Comparison of ENCODE assay signal across 8 cellular contexts in genomic region chr22:45997077-45997774, GRCh38. TPM values are rescaled to one million over a fixed set of nuclear protein-coding genes. Genes with fewer than 3 reads are reported as not detected.
DNase-seq lines count a peak whose midpoint lies in the region; ATAC-seq and TF ChIP-seq lines count a peak whose summit lies in the region.

No MANE protein-coding gene starts in this region.

- H3K36me3 Mint-ChIP-seq in glutamatergic neuron (ENCODE audit: unreplicated experiment), result no peaks in the 10 kb centered on the region

- DNase-seq in Caki2 (ENCODE audit: low read depth) (peak; percentile 65), NCI-H1694 (lab: John Stamatoyannopoulos, UW) (peak; percentile 64), amniotic stem cell (lab: John Stamatoyannopoulos, UW) (peak; percentile 38), left ventricle myocardium superior (peak; percentile 96), psoas muscle (peak; percentile 91 to 96), glutamatergic neuron (no peak)
- no peak for DNase-seq in activated CD4-positive, CD25-positive, alpha-beta regulatory T cell (lab: John Stamatoyannopoulos, UW)

- no peaks in the 10 kb centered on the region for H3K27me3 ChIP-seq in psoas muscle (ENCODE audit: insufficient read depth in 3 of 3, low read length in 2 of 3)

- no peaks in the 10 kb centered on the region for H3K36me3 ChIP-seq in psoas muscle (ENCODE audit: insufficient read depth in 1 of 2, low read depth in 1 of 2)

- no peaks in the 10 kb centered on the region for H3K4me1 Mint-ChIP-seq in glutamatergic neuron (ENCODE audit: low read depth, unreplicated experiment)

- no peak overlapping the region for H3K4me3 Mint-ChIP-seq in glutamatergic neuron (ENCODE audit: unreplicated experiment)

- H3K27ac Mint-ChIP-seq in glutamatergic neuron (ENCODE audit: unreplicated experiment), result no peak overlapping the region

- in situ Hi-C loops in Caki2 (cut with HindIII; ENCODE audit: low pct_unique_long_range_greater_than_20kb, low sequenced_read_pairs), result no loop called here

- TF ChIP-seq CTCF in psoas muscle (IDR thresholded peaks at IDR 0.05) (no peak), glutamatergic neuron (IDR thresholded peaks at IDR 0.05; ENCODE audit: partially characterized antibody, unreplicated experiment) (no peak)

- ATAC-seq in left ventricle myocardium superior, result peak; percentile 87
- peak; percentile 70 to 83 (median 80) for ATAC-seq in psoas muscle
- ATAC-seq in GM18858 (IDR thresholded peaks at IDR 0.05; ENCODE audit: unreplicated experiment), result no peak

- H3K4me3 ChIP-seq in psoas muscle, result peak overlapping the region; percentile 7

- peak overlapping the region; percentile 59 for H3K27ac ChIP-seq in psoas muscle

- H3K27me3 Mint-ChIP-seq in glutamatergic neuron (ENCODE audit: unreplicated experiment), result peaks cover 12% of the 10 kb centered on the region

- intact Hi-C loops in left ventricle myocardium superior (cut with micrococcal nuclease), result loop anchor here (10.0 kb wide), 1 partner anchor 318 kb away; no protein-coding TSS in a partner anchor
- intact Hi-C loops in psoas muscle (cut with DNase I), result loop anchor here in 1 of 2 donors (5.0 to 10.0 kb wide), 2 partner anchors 315 to 548 kb away; no protein-coding TSS in a partner anchor

- H3K9me3 ChIP-seq in psoas muscle, result no peaks in the 10 kb centered on the region

- WGBS in psoas muscle, 3 donors, result 5 to 9% (median 7%) methylated on average over 14 to 16 of the region's 16 CpGs

- H3K4me1 ChIP-seq in psoas muscle, result peaks cover 39% of the 10 kb centered on the region

- H3K9me3 Mint-ChIP-seq in glutamatergic neuron (ENCODE audit: unreplicated experiment), result peaks cover 2% of the 10 kb centered on the region

RNA-seq across cellular contexts. Expression of gene WNT7B, which starts 20.3 kb away (rescaled TPM):
- 89.1 and 95.0 TPM in 2 replicates for total RNA-seq in Caki2 (2014; rRNA removed; shearing (Covaris generic); ENCODE audit: low replicate concordance)
- total RNA-seq in left ventricle myocardium superior (not detected), psoas muscle (not detected), glutamatergic neuron (ENCODE audit: unreplicated experiment) (0.37 TPM)
- under 1 TPM in 1 of 3 donors, not detected in 2; 0.05 TPM for polyA plus RNA-seq in psoas muscle

Comparison
In these comparisons a context has a peak if more than half of its experiments do, and no peak if none do; other contexts are left out.
1. DNase-seq: peak in Caki2 (single experiment), NCI-H1694 (single experiment), amniotic stem cell (single experiment), left ventricle myocardium superior (single experiment) and psoas muscle (2 of 2); none in activated CD4-positive, CD25-positive, alpha-beta regulatory T cell (0 of 4) and glutamatergic neuron (single experiment).
2. RNA of gene WNT7B, which starts 20.3 kb away (total RNA-seq): 89.1 to 95.0 TPM in Caki2; 0.37 TPM in glutamatergic neuron (single experiment), not detected in left ventricle myocardium superior (single experiment) and not detected in psoas muscle; every median in the first group is over 10 times any median in the second.